ENCODE assay signal across 1 cellular context in the genomic region with DNA sequence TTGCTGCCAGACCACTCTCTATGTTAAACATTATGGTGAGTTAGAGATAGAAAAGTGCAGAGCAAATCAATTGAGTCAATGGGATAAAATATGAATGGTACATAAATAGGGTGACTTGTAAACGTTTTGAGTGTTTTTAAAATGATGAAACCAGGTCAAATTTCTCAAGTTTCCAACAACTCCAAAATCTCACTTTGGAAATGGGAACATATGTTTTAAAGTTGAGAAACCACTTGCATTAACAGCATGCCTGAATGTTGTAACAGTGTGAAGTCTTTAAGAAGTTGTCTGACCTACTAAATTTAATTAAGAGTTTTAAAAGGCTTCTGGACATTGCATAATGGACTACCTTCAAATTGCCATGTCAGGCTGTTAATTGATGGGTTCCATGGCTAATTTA.
TF ChIP-seq lines count a peak whose summit lies in the region.

No MANE protein-coding gene starts in this region.

TF ChIP-seq in GM23338, 12 proteins besides CTCF, POLR2A, EP300 and RAD21 (continued from another document):
- TF ChIP-seq, protein P1, sequence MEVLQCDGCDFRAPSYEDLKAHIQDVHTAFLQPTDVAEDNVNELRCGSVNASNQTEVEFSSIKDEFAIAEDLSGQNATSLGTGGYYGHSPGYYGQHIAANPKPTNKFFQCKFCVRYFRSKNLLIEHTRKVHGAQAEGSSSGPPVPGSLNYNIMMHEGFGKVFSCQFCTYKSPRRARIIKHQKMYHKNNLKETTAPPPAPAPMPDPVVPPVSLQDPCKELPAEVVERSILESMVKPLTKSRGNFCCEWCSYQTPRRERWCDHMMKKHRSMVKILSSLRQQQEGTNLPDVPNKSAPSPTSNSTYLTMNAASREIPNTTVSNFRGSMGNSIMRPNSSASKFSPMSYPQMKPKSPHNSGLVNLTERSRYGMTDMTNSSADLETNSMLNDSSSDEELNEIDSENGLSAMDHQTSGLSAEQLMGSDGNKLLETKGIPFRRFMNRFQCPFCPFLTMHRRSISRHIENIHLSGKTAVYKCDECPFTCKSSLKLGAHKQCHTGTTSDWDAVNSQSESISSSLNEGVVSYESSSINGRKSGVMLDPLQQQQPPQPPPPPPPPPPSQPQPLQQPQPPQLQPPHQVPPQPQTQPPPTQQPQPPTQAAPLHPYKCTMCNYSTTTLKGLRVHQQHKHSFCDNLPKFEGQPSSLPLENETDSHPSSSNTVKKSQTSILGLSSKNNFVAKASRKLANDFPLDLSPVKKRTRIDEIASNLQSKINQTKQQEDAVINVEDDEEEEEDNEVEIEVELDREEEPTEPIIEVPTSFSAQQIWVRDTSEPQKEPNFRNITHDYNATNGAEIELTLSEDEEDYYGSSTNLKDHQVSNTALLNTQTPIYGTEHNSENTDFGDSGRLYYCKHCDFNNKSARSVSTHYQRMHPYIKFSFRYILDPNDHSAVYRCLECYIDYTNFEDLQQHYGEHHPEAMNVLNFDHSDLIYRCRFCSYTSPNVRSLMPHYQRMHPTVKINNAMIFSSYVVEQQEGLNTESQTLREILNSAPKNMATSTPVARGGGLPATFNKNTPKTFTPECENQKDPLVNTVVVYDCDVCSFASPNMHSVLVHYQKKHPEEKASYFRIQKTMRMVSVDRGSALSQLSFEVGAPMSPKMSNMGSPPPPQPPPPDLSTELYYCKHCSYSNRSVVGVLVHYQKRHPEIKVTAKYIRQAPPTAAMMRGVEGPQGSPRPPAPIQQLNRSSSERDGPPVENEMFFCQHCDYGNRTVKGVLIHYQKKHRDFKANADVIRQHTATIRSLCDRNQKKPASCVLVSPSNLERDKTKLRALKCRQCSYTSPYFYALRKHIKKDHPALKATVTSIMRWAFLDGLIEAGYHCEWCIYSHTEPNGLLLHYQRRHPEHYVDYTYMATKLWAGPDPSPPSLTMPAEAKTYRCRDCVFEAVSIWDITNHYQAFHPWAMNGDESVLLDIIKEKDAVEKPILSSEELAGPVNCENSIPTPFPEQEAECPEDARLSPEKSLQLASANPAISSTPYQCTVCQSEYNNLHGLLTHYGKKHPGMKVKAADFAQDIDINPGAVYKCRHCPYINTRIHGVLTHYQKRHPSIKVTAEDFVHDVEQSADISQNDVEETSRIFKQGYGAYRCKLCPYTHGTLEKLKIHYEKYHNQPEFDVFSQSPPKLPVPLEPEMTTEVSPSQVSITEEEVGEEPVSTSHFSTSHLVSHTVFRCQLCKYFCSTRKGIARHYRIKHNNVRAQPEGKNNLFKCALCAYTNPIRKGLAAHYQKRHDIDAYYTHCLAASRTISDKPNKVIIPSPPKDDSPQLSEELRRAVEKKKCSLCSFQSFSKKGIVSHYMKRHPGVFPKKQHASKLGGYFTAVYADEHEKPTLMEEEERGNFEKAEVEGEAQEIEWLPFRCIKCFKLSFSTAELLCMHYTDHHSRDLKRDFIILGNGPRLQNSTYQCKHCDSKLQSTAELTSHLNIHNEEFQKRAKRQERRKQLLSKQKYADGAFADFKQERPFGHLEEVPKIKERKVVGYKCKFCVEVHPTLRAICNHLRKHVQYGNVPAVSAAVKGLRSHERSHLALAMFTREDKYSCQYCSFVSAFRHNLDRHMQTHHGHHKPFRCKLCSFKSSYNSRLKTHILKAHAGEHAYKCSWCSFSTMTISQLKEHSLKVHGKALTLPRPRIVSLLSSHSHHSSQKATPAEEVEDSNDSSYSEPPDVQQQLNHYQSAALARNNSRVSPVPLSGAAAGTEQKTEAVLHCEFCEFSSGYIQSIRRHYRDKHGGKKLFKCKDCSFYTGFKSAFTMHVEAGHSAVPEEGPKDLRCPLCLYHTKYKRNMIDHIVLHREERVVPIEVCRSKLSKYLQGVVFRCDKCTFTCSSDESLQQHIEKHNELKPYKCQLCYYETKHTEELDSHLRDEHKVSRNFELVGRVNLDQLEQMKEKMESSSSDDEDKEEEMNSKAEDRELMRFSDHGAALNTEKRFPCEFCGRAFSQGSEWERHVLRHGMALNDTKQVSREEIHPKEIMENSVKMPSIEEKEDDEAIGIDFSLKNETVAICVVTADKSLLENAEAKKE (CRISPR knock-in tag; IDR thresholded peaks at IDR 0.05): no peak
- TF ChIP-seq EZH2phosphoT487 (IDR thresholded peaks at IDR 0.05; ENCODE audit: unreplicated experiment) (no peak), ZNF331 (CRISPR knock-in tag; IDR thresholded peaks at IDR 0.05; ENCODE audit: low read depth) (no peak), EZH2 (IDR thresholded peaks at IDR 0.05; ENCODE audit: low read depth, unreplicated experiment) (no peak), STAT1 (IDR thresholded peaks at IDR 0.05; ENCODE audit: unreplicated experiment) (no peak)
